ENCODE assay signal across 20 cellular contexts in the genomic region with DNA sequence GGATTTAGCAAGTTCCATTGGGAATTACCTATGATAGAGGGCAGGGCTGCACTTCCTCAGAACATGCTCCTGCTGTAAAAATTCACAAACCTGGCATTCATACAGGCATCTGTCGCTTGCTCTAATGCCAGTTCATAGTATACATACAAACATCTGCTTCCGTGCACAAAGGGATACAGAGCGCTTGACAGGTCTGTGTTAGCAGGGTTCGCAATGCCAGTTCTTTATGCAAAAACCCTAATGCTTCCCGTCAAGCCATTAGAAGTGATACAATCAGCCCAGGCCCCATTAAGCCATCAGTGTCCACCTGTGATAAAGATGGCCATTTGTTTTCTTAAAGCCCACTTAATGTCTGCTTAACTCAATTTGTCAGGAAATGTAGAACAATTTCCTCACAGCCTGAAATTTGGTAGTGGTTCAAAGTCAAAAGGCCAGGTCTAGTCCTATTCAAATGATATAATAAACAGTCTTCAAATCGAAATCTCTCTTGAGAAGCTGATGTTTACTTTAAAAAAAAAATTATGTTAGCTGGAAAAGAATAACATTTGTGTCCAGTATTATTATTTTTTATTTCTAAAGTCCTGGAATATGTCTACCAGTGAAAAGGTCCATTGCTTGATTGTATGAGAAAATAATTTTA.
DNase-seq lines count a peak whose midpoint lies in the region; ATAC-seq and TF ChIP-seq lines count a peak whose summit lies in the region.
"Had no signal": no experiment of that assay in that cellular context is flagged by ENCODE, and none has a peak within 500 bp of the region (broad histone marks: within the 10 kb centered on the region; RNA-seq: fewer than 3 reads in every experiment).

No MANE protein-coding gene starts in this region.

- TF ChIP-seq CTCF in type B pancreatic cell (conservative IDR thresholded peaks at IDR 0.05): no peak

- no peak overlapping the region for H3K27ac Mint-ChIP-seq in type B pancreatic cell
- H3K27ac Mint-ChIP-seq: activated CD4-positive, alpha-beta T cell treated with anti-CD3 and anti-CD28 coated beads, Interleukin-2, amount 10 ng/mL, durations not matched to agents 24 days and 14 days; B cell; GM23338; stimulated activated naive CD8-positive, alpha-beta T cell treated with anti-CD3 and anti-CD28 coated beads, Interleukin-15, Interleukin-2, amounts not matched to agents 100 ng/mL and 50 ng/mL, for 24 hours had no signal

- ATAC-seq in GM18511 (IDR thresholded peaks at IDR 0.05; ENCODE audit: unreplicated experiment): no peak
- ATAC-seq: GM23338, natural killer cell had no signal

- DNase-seq in NCI-H146 treated with DMSO at 0.1 percent for 48 hours (lab: John Stamatoyannopoulos, UW; ENCODE audit: unreplicated experiment) (peak; percentile 64), NCI-H524 (lab: John Stamatoyannopoulos, UW) (peak; percentile 88 to 96), SK-N-DZ (ENCODE audit: low spot score) (peak; percentile 97), type B pancreatic cell (ENCODE audit: extremely low spot score, unreplicated experiment) (no peak), NCI-H2107 treated with DMSO at 0.1 percent for 48 hours (lab: John Stamatoyannopoulos, UW; ENCODE audit: unreplicated experiment) (no peak), ACHN (no peak)
- DNase-seq: activated CD4-positive, alpha-beta T cell treated with anti-CD3 and anti-CD28 coated beads, Interleukin-2, amount 10 ng/mL, durations not matched to agents 24 days and 14 days; activated CD8-positive, alpha-beta memory T cell treated with anti-CD3 and anti-CD28 coated beads, Interleukin-2, amount 50 U/mL, for 48 hours; activated effector memory CD4-positive, alpha-beta T cell treated with anti-CD3 and anti-CD28 coated beads, Interleukin-2, amount 50 U/mL, for 16 hours; adrenal gland; Caco-2; dermis blood vessel endothelial cell; KG1; natural killer cell; stimulated activated CD4-positive, alpha-beta T cell treated with anti-CD3 and anti-CD28 coated beads, Interleukin-2, amount 100 ng/mL, for 24 hours; trophoblast cell had no signal

- no peaks in the 10 kb centered on the region for H3K9me3 Mint-ChIP-seq in type B pancreatic cell
- H3K9me3 Mint-ChIP-seq: activated CD4-positive, alpha-beta T cell treated with anti-CD3 and anti-CD28 coated beads, Interleukin-2, amount 10 ng/mL, durations not matched to agents 24 days and 14 days; GM23338; natural killer cell; stimulated activated naive CD8-positive, alpha-beta T cell treated with anti-CD3 and anti-CD28 coated beads, Interleukin-15, Interleukin-2, amounts not matched to agents 100 ng/mL and 50 ng/mL, for 24 hours had no signal

- H3K27me3 Mint-ChIP-seq in type B pancreatic cell: peaks cover 50% of the 10 kb centered on the region
- H3K27me3 Mint-ChIP-seq: activated CD4-positive, alpha-beta T cell treated with anti-CD3 and anti-CD28 coated beads, Interleukin-2, amount 10 ng/mL, durations not matched to agents 24 days and 14 days; B cell; stimulated activated naive CD8-positive, alpha-beta T cell treated with anti-CD3 and anti-CD28 coated beads, Interleukin-15, Interleukin-2, amounts not matched to agents 100 ng/mL and 50 ng/mL, for 24 hours had no signal

- H3K36me3 Mint-ChIP-seq in type B pancreatic cell: no peaks in the 10 kb centered on the region
- H3K36me3 Mint-ChIP-seq: natural killer cell had no signal

- in situ Hi-C loops in ACHN (cut with HindIII; ENCODE audit: low pct_ligation_motif_present, low pct_unique_long_range_greater_than_20kb, low sequenced_read_pairs): no loop called here

- H3K4me1 Mint-ChIP-seq in type B pancreatic cell (ENCODE audit: unreplicated experiment): peaks cover 28% of the 10 kb centered on the region

- H3K4me3 Mint-ChIP-seq in type B pancreatic cell: peak overlapping the region; percentile 51
- H3K4me3 Mint-ChIP-seq: activated CD4-positive, alpha-beta T cell treated with anti-CD3 and anti-CD28 coated beads, Interleukin-2, amount 10 ng/mL, durations not matched to agents 24 days and 14 days; B cell; GM23338; natural killer cell; stimulated activated naive CD8-positive, alpha-beta T cell treated with anti-CD3 and anti-CD28 coated beads, Interleukin-15, Interleukin-2, amounts not matched to agents 100 ng/mL and 50 ng/mL, for 24 hours had no signal

Comparison
In these comparisons a context has a peak if more than half of its experiments do, and no peak if none do; other contexts are left out.
1. DNase-seq: peak in NCI-H146 treated with DMSO at 0.1 percent for 48 hours (single experiment), NCI-H524 (2 of 2) and SK-N-DZ (single experiment); none in type B pancreatic cell (single experiment), NCI-H2107 treated with DMSO at 0.1 percent for 48 hours (single experiment) and ACHN (single experiment).